ENCODE assay signal across 9 cellular contexts in the genomic region with DNA sequence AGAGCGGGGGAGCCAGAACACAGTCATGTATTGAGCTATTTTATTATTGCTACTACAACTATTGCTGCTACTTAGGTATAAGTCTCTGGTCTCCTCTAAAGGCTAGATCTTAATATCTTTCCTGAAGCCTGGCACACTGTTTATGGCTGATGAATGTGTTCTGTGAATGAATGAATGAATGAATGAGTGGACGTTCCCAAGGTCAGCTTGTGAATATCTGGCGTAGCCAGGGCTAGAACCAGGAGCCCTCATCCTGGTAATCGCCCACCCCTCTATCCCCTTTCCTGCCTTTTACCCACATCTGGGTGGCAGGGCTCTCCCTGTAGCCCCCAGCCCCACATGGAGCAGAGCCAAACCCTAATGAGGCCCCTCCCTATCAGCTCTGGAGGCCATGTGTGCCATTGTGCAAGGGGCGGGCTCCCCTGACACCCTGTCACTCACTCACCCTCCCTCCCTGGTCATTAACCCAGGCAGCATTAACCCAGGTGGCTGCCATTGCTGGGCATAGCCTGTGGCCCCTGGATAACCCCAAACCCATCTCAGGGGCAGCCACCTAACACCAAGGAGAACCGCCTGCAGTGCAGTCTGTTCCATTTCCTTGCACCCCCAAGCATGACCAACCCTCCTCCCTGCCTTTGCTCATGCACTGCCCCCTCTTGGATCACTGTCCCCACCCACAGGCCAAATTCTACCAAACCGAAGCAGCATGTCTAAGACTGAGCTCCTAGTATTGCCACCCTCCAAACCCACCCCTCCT. TPM values are rescaled to one million over a fixed set of nuclear protein-coding genes. Genes with fewer than 3 reads are reported as not detected.
DNase-seq lines count a peak whose midpoint lies in the region; ATAC-seq and TF ChIP-seq lines count a peak whose summit lies in the region.
"Had no signal": no experiment of that assay in that cellular context is flagged by ENCODE, and none has a peak within 500 bp of the region (broad histone marks: within the 10 kb centered on the region; RNA-seq: fewer than 3 reads in every experiment).

No MANE protein-coding gene starts in this region.

- no peaks in the 10 kb centered on the region for H3K27me3 ChIP-seq in breast epithelium
- no peaks in the 10 kb centered on the region for H3K27me3 ChIP-seq in mammary epithelial cell (ENCODE audit: insufficient read depth, low read length)
- H3K27me3 ChIP-seq in kidney epithelial cell (ENCODE audit: control insufficient read depth, insufficient read depth, low read length), result no peaks in the 10 kb centered on the region
- H3K27me3 ChIP-seq in upper lobe of left lung, result no peaks in the 10 kb centered on the region

- peaks cover 60% of the 10 kb centered on the region for H3K4me1 Mint-ChIP-seq in T-helper 2 cell treated with Interferon-gamma antibody and Interleukin-4, amounts not matched to agents 5 μg/mL and 100 μg/mL, for 36 hours (ENCODE audit: low read depth)

- in situ Hi-C loops in mammary epithelial cell (cut with MboI; ENCODE audit: low sequenced_read_pairs in 2 of 2), result no loop called here

- no TSS peak for BruUV-seq in mammary epithelial cell (replicated peaks; lab: Mats Ljungman, UMichigan)

- no peak for TF ChIP-seq EP300 in upper lobe of left lung (IDR thresholded peaks at IDR 0.05)

- dilution Hi-C loops in mammary epithelial cell (cut with HindIII; ENCODE audit: low sequenced_read_pairs), result loop anchor here (5.0 kb wide), 1 partner anchor 47 kb away; no protein-coding TSS in a partner anchor

- H3K4me3 ChIP-seq in breast epithelium (no peak overlapping the region), mammary epithelial cell (replicated peaks in 1 of 3; ENCODE audit: insufficient read depth in 1 of 3, low read depth in 2 of 3, low read length in 3 of 3) (no peak overlapping the region), kidney epithelial cell (ENCODE audit: low read depth, low read length) (no peak overlapping the region), upper lobe of left lung (no peak overlapping the region)
- H3K4me3 ChIP-seq: HAP-1 had no signal

- H3K4me1 ChIP-seq in breast epithelium (peaks cover 14 to 24% of the 10 kb centered on the region in 2 donors), mammary epithelial cell (ENCODE audit: insufficient read depth, low read length) (peaks cover 28% of the 10 kb centered on the region), upper lobe of left lung (peaks cover 57 to 94% (median 68%) of the 10 kb centered on the region in 4 donors)
- H3K4me1 ChIP-seq: HAP-1 had no signal

- intact Hi-C loops in breast epithelium (cut with DNase I; ENCODE audit: low total_unique reads), result loop anchor here (10.0 kb wide), 1 partner anchor 485 kb away; no protein-coding TSS in a partner anchor
- intact Hi-C loops in mammary epithelial cell (cut with micrococcal nuclease), result no loop called here
- intact Hi-C loops in left ventricle myocardium superior (cut with micrococcal nuclease), result no loop called here

- TF ChIP-seq CTCF in breast epithelium (IDR thresholded peaks at IDR 0.05) (no peak), mammary epithelial cell (conservative IDR thresholded peaks at IDR 0.05 in 1 of 2, IDR thresholded peaks at IDR 0.05 in 1 of 2; ENCODE audit: extremely low read depth in 1 of 2, insufficient read depth in 1 of 2, low read depth in 1 of 2, low read length in 2 of 2) (no peak), kidney epithelial cell (IDR thresholded peaks at IDR 0.05; ENCODE audit: insufficient read depth, low read length, poor library complexity, severe bottlenecking) (peak; percentile 13), upper lobe of left lung (IDR thresholded peaks at IDR 0.05) (no peak)

- H3K27ac Mint-ChIP-seq in T-helper 2 cell treated with Interferon-gamma antibody and Interleukin-4, amounts not matched to agents 5 μg/mL and 100 μg/mL, for 36 hours, result peak overlapping the region; percentile 98

- no peak overlapping the region for H2AFZ ChIP-seq in mammary epithelial cell (ENCODE audit: low read depth, low read length)

- no peak for ATAC-seq in upper lobe of left lung (ENCODE audit: low FRiP score in 2 of 2)
- ATAC-seq in GM19351 (IDR thresholded peaks at IDR 0.05; ENCODE audit: unreplicated experiment), result no peak
- ATAC-seq in left ventricle myocardium superior, result no peak

- no peak overlapping the region for H3K9ac ChIP-seq in mammary epithelial cell (ENCODE audit: insufficient read depth, low read length)

- H3K36me3 Mint-ChIP-seq in T-helper 2 cell treated with Interferon-gamma antibody and Interleukin-4, amounts not matched to agents 5 μg/mL and 100 μg/mL, for 36 hours (ENCODE audit: low read depth), result peaks cover 65% of the 10 kb centered on the region

- WGBS in mammary epithelial cell (ENCODE audit: low coverage, missing lambda C conversion rate), result 98% methylated on average over 6 of the region's 7 CpGs
- 73 to 80% methylated on average over 7 of the region's 7 CpGs for WGBS in upper lobe of left lung, 2 donors

- H3K27ac ChIP-seq in breast epithelium (peak overlapping the region; percentile 7 to 97), mammary epithelial cell (ENCODE audit: insufficient read depth, low read depth, low read length) (no peak overlapping the region), upper lobe of left lung (peak overlapping the region; percentile 87 to 95 (median 92))

- peak overlapping the region; percentile 99 for H3K4me3 Mint-ChIP-seq in T-helper 2 cell treated with Interferon-gamma antibody and Interleukin-4, amounts not matched to agents 5 μg/mL and 100 μg/mL, for 36 hours

- H3K27me3 Mint-ChIP-seq in T-helper 2 cell treated with Interferon-gamma antibody and Interleukin-4, amounts not matched to agents 5 μg/mL and 100 μg/mL, for 36 hours (ENCODE audit: low read depth), result no peaks in the 10 kb centered on the region

- no peak for DNase-seq in breast epithelium (ENCODE audit: low spot score in 2 of 2)
- no peak for DNase-seq in mammary epithelial cell
- DNase-seq in T-helper 2 cell treated with Interferon-gamma antibody and Interleukin-4, amounts not matched to agents 5 μg/mL and 100 μg/mL, for 36 hours (ENCODE audit: low spot score), result no peak
- no peak for DNase-seq in kidney epithelial cell (ENCODE audit: low read depth)
- no peak for DNase-seq in upper lobe of left lung
- no peak for DNase-seq in A172 (ENCODE audit: low spot score)
- DNase-seq in left ventricle myocardium superior, result no peak

- TF ChIP-seq POLR2A in breast epithelium (IDR thresholded peaks at IDR 0.05) (no peak), upper lobe of left lung (IDR thresholded peaks at IDR 0.05) (no peak)

- H3K36me3 ChIP-seq in breast epithelium (no peaks in the 10 kb centered on the region), mammary epithelial cell (ENCODE audit: insufficient read depth, low read length) (no peaks in the 10 kb centered on the region), kidney epithelial cell (ENCODE audit: control insufficient read depth, insufficient read depth, low read length) (no peaks in the 10 kb centered on the region), upper lobe of left lung (no peaks in the 10 kb centered on the region)
- H3K36me3 ChIP-seq: HAP-1 had no signal

- no peaks in the 10 kb centered on the region for H4K20me1 ChIP-seq in mammary epithelial cell (ENCODE audit: insufficient read depth, low read length)

- H3K9me3 ChIP-seq in breast epithelium, result no peaks in the 10 kb centered on the region
- no peaks in the 10 kb centered on the region for H3K9me3 ChIP-seq in mammary epithelial cell (replicated peaks; ENCODE audit: insufficient read depth, low read length)
- H3K9me3 ChIP-seq in upper lobe of left lung, result no peaks in the 10 kb centered on the region
- H3K9me3 ChIP-seq: HAP-1 had no signal

- H3K4me2 ChIP-seq in mammary epithelial cell (ENCODE audit: insufficient read depth, low read depth, low read length), result no peak overlapping the region

- H3K79me2 ChIP-seq in mammary epithelial cell (ENCODE audit: insufficient read depth, low read length), result no peaks in the 10 kb centered on the region

- CTCF ChIA-PET in mammary epithelial cell (lab: Charles Lee; ENCODE audit: low non-redundant PET), result no interaction called here

- no peaks in the 10 kb centered on the region for H3K9me3 Mint-ChIP-seq in T-helper 2 cell treated with Interferon-gamma antibody and Interleukin-4, amounts not matched to agents 5 μg/mL and 100 μg/mL, for 36 hours

RNA-seq across cellular contexts. Expression of gene AKNA, which starts 2.0 kb away (rescaled TPM):
- total RNA-seq in breast epithelium (10 to 100 TPM; 20.1 to 52.0 (median 35.7) TPM), mammary epithelial cell (1 to 10 TPM; 4.5 to 8.1 TPM), kidney epithelial cell (34.6 and 40.5 TPM in 2 replicates), upper lobe of left lung (100 to 1,000 TPM in 1 of 6 donors, 10 to 100 TPM in 5; 38.3 to 152 (median 61.5) TPM), left ventricle myocardium superior (5.1 TPM)
- 2.8 TPM for polyA plus RNA-seq in mammary epithelial cell
- polyA minus RNA-seq in mammary epithelial cell, result 6.4 TPM
- 3.1 and 3.5 TPM in 2 replicates for total RNA-seq in A172 (2014; rRNA removed; shearing (Covaris generic))
